ENCODE assay signal across 26 cellular contexts in genomic region chr2:16851131-16851530, GRCh38.
"Had no signal": no experiment of that assay in that cellular context is flagged by ENCODE, and none has a peak within 500 bp of the region (broad histone marks: within the 10 kb centered on the region; RNA-seq: fewer than 3 reads in every experiment).

No MANE protein-coding gene starts in this region.

- DNase-seq: cortex of kidney; effector CD8-positive, alpha-beta T cell; effector memory CD8-positive, alpha-beta T cell; endodermal cell; erythroblast; esophagus squamous epithelium; foreskin fibroblast; foreskin melanocyte; gastrocnemius medialis; glutamatergic neuron; head of caudate nucleus; heart right ventricle; hippocampal formation; left cardiac atrium; left lung; left ventricle myocardium superior; lower lobe of right lung; mesenchymal stem cell; mucosa of descending colon; naive B cell; naive thymus-derived CD8-positive, alpha-beta T cell had no signal

- H3K4me1 ChIP-seq: esophagus squamous epithelium, gastrocnemius medialis, heart right ventricle, left lung, lower lobe of right lung had no signal

- FAIRE-seq: endometrium, islet of Langerhans, keratinocyte had no signal

- ATAC-seq: effector memory CD8-positive, alpha-beta T cell; esophagus mucosa; gastrocnemius medialis; heart right ventricle; left cardiac atrium; left lung; left ventricle myocardium superior; lower lobe of right lung; mucosa of descending colon; naive thymus-derived CD8-positive, alpha-beta T cell had no signal

- H3K27me3 ChIP-seq: esophagus squamous epithelium, gastrocnemius medialis, left lung had no signal

- H3K4me3 ChIP-seq: esophagus squamous epithelium, gastrocnemius medialis, heart right ventricle, left lung, lower lobe of right lung, mucosa of descending colon had no signal

- H3K27ac ChIP-seq: epithelial cell of prostate, esophagus squamous epithelium, gastrocnemius medialis, heart right ventricle, left lung, lower lobe of right lung had no signal

- H3K36me3 ChIP-seq: esophagus squamous epithelium, gastrocnemius medialis, heart right ventricle, left lung, lower lobe of right lung had no signal

- H3K9me3 ChIP-seq: esophagus squamous epithelium, gastrocnemius medialis, heart right ventricle, left lung, lower lobe of right lung, mucosa of descending colon had no signal
